In genomic region chr14:70419270-70419931, GRCh38 we compare ENCODE assay signal across 3 cellular contexts. TPM values are rescaled to one million over a fixed set of nuclear protein-coding genes. Genes with fewer than 3 reads are reported as not detected.
"Had no signal": no experiment of that assay in that cellular context is flagged by ENCODE, and none has a peak within 500 bp of the region (broad histone marks: within the 10 kb centered on the region; RNA-seq: fewer than 3 reads in every experiment).

No MANE protein-coding gene starts in this region.

RNA-seq across cellular contexts. Expression of gene ADAM21, which starts 32.6 kb away (rescaled TPM):
- total RNA-seq: HT-29, OCI-LY7, SK-MEL-5 had no signal
